8 cellular contexts compared by ENCODE assay signal in genomic region chr19:2015611-2015950, GRCh38. TPM values are rescaled to one million over a fixed set of nuclear protein-coding genes. Genes with fewer than 3 reads are reported as not detected.
DNase-seq lines count a peak whose midpoint lies in the region; ATAC-seq and TF ChIP-seq lines count a peak whose summit lies in the region.

TSS of gene BTBD2 (minus strand) at chr19:2015714. CDS start at chr19:2015703, 11 bp downstream.

- H3K9me3 Mint-ChIP-seq in Calu3 (ENCODE audit: low read depth, unreplicated experiment), result no peaks in the 10 kb centered on the region

- peak; percentile 33 for DNase-seq in Calu3
- DNase-seq in WERI-Rb-1, result peak; percentile 57
- peak; percentile 73 for DNase-seq in cerebellar cortex (ENCODE audit: low spot score)
- peak; percentile 64 for DNase-seq in kidney tubule cell (ENCODE audit: low spot score)
- DNase-seq in stimulated activated CD4-positive, alpha-beta T cell treated with anti-CD3 and anti-CD28 coated beads, Interleukin-1b, Interleukin-23, amount 100 ng/mL, for 48 hours, result peak; percentile 53
- DNase-seq in 8988T, result no peak

- peaks cover 31% of the 10 kb centered on the region for H3K36me3 Mint-ChIP-seq in Calu3 (ENCODE audit: insufficient read depth, unreplicated experiment)

- ATAC-seq in GM19395 (IDR thresholded peaks at IDR 0.05; ENCODE audit: unreplicated experiment), result no peak

- peaks cover 9% of the 10 kb centered on the region for H3K4me1 ChIP-seq in KMS-11 (ENCODE audit: low read depth, poor library complexity, severe bottlenecking)

- peaks cover 7% of the 10 kb centered on the region for H3K4me1 Mint-ChIP-seq in Calu3 (ENCODE audit: low read depth, unreplicated experiment)

- no peaks in the 10 kb centered on the region for H4K20me1 ChIP-seq in KMS-11 (ENCODE audit: insufficient read depth)

- H3K36me3 ChIP-seq in KMS-11 (ENCODE audit: insufficient read depth) (no peaks in the 10 kb centered on the region), WERI-Rb-1 (peaks cover 10% of the 10 kb centered on the region; the same call in 1 of the 2 replicates)

- H3K27me3 ChIP-seq in KMS-11 (ENCODE audit: insufficient read depth, low read depth), result no peaks in the 10 kb centered on the region
- H3K27me3 ChIP-seq in WERI-Rb-1 (ENCODE audit: insufficient read depth, low read depth, severe bottlenecking), result no peaks in the 10 kb centered on the region

- H3K4me2 ChIP-seq in KMS-11, result peak within 1 kb of the TSS; percentile 57

- no peaks in the 10 kb centered on the region for H3K27me3 Mint-ChIP-seq in Calu3 (ENCODE audit: unreplicated experiment)

- BruUV-seq in Calu3 (replicated peaks; lab: Mats Ljungman, UMichigan), result no TSS peak

- no peak within 1 kb of the TSS for H2AFZ ChIP-seq in KMS-11 (ENCODE audit: low read depth)

- TF ChIP-seq CTCF in Calu3 (IDR thresholded peaks at IDR 0.05; ENCODE audit: unreplicated experiment) (no peak), KMS-11 (conservative IDR thresholded peaks at IDR 0.05; ENCODE audit: low read depth, low read length) (no peak), WERI-Rb-1 (IDR thresholded peaks at IDR 0.05; ENCODE audit: low read depth, low read length) (no peak)

- H3K9ac ChIP-seq in KMS-11, result peak within 1 kb of the TSS; percentile 52; the same call in 1 of the 2 replicates

- CTCF ChIA-PET in Calu3 (lab: Charles Lee), result no interaction called here

- H3K4me3 ChIP-seq in KMS-11 (IDR thresholded peaks at IDR 0.05; ENCODE audit: insufficient read depth, low read depth, low read length) (no peak within 1 kb of the TSS), WERI-Rb-1 (ENCODE audit: low read depth, low read length) (peak within 1 kb of the TSS; percentile 50)

- no peaks in the 10 kb centered on the region for H3K9me3 ChIP-seq in WERI-Rb-1 (ENCODE audit: severe bottlenecking)

- intact Hi-C loops in Calu3 (cut with micrococcal nuclease; ENCODE audit: unreplicated experiment), result no loop called here

- H3K4me3 Mint-ChIP-seq in Calu3 (ENCODE audit: low read depth, unreplicated experiment), result peak within 1 kb of the TSS; percentile 70

- peak within 1 kb of the TSS; percentile 50 for H3K27ac Mint-ChIP-seq in Calu3 (ENCODE audit: unreplicated experiment)

- peaks cover 21% of the 10 kb centered on the region; the same call in 1 of the 2 replicates for H3K79me2 ChIP-seq in KMS-11 (ENCODE audit: insufficient read depth, low read depth)

- H3K27ac ChIP-seq in KMS-11, result no peak within 1 kb of the TSS
- peak within 1 kb of the TSS; percentile 46 for H3K27ac ChIP-seq in WERI-Rb-1

RNA-seq across cellular contexts. Expression of gene BTBD2, which starts in this region (rescaled TPM):
- 65.3 and 72.3 TPM in 2 replicates for total RNA-seq in Calu3 (2022)
